9 cellular contexts compared by ENCODE assay signal in genomic region chr22:21713428-21714058, GRCh38. TPM values are rescaled to one million over a fixed set of nuclear protein-coding genes. Genes with fewer than 3 reads are reported as not detected.
A peak's percentile ranks its signal among the peaks of the same experiment; 100 is the strongest.
DNase-seq lines count a peak whose midpoint lies in the region; ATAC-seq, FAIRE-seq and TF ChIP-seq lines count a peak whose summit lies in the region.
"Had no signal": no experiment of that assay in that cellular context is flagged by ENCODE, and none has a peak within 500 bp of the region (broad histone marks: within the 10 kb centered on the region; RNA-seq: fewer than 3 reads in every experiment).

No MANE protein-coding gene starts in this region.

- H3K9me2 ChIP-seq in PC-3 (replicated peaks; ENCODE audit: low read length): no peaks in the 10 kb centered on the region

- H3K4me1 Mint-ChIP-seq in CD8-positive, alpha-beta memory T cell: peaks cover 9 to 29% (median 14%) of the 10 kb centered on the region in 3 donors

- CTCF ChIA-PET in CD8-positive, alpha-beta memory T cell (lab: Charles Lee): interaction anchor here (0.7 to 1.1 kb wide), 5 partner anchors 12 to 240 kb away, joined by 3 to 7 read pairs (median 4); no protein-coding TSS in a partner anchor
- CTCF ChIA-PET in PC-3 (lab: Charles Lee): no interaction called here
- CTCF ChIA-PET in endothelial cell of umbilical vein (lab: Charles Lee): interaction anchor here (0.6 to 2.9 kb wide), 13 partner anchors 13 to 348 kb away, joined by 3 to 27 read pairs (median 4); partner anchors contain the start of gene PPM1F

- H3K9ac ChIP-seq in PC-3 (ENCODE audit: low read length) (no peak overlapping the region), endothelial cell of umbilical vein (replicated peaks; ENCODE audit: extremely low read depth, insufficient read depth, low read length) (no peak overlapping the region), smooth muscle cell (ENCODE audit: low read depth) (no peak overlapping the region)

- peak overlapping the region in 7 of 8 donors; percentile 7 to 93 (median 61) for H3K27ac Mint-ChIP-seq in CD8-positive, alpha-beta memory T cell

- no TSS peak for BruUV-seq in PC-3 (replicated peaks; lab: Mats Ljungman, UMichigan)
- no TSS peak for BruUV-seq in endothelial cell of umbilical vein (replicated peaks; lab: Mats Ljungman, UMichigan)

- POLR2A ChIA-PET in CD8-positive, alpha-beta memory T cell (lab: Charles Lee): no interaction called here
- POLR2A ChIA-PET in PC-3 (lab: Charles Lee; ENCODE audit: unreplicated experiment): no interaction called here
- POLR2A ChIA-PET in endothelial cell of umbilical vein (lab: Charles Lee): interaction anchor here (0.6 kb wide), 1 partner anchor 22 kb away, joined by 3 read pairs; the partner anchor contains the start of gene YPEL1

- H3K9me3 Mint-ChIP-seq in CD8-positive, alpha-beta memory T cell: no peaks in the 10 kb centered on the region

- ATAC-seq in PC-3 (peak; percentile 33), pancreas (peak; percentile 4 to 22 (median 22)), GM19328 (IDR thresholded peaks at IDR 0.05; ENCODE audit: unreplicated experiment) (no peak)

- no peaks in the 10 kb centered on the region for H3K27me3 Mint-ChIP-seq in CD8-positive, alpha-beta memory T cell

- H3K4me2 ChIP-seq in PC-3 (ENCODE audit: low read length): peak overlapping the region; percentile 70; the same call in 1 of the 2 replicates
- H3K4me2 ChIP-seq in endothelial cell of umbilical vein (ENCODE audit: insufficient read depth, low read length): peak overlapping the region; percentile 21
- no peak overlapping the region for H3K4me2 ChIP-seq in smooth muscle cell

- peaks cover 8% of the 10 kb centered on the region for H3K4me1 ChIP-seq in CD8-positive, alpha-beta memory T cell (ENCODE audit: insufficient read depth, low read length)
- H3K4me1 ChIP-seq in PC-3 (ENCODE audit: insufficient read depth, low read length): peaks cover 29% of the 10 kb centered on the region
- peaks cover 3% of the 10 kb centered on the region for H3K4me1 ChIP-seq in endothelial cell of umbilical vein (ENCODE audit: control insufficient read depth, extremely low read depth, insufficient read depth, low read length)
- peaks cover 3 to 13% (median 13%) of the 10 kb centered on the region in 3 donors for H3K4me1 ChIP-seq in pancreas
- H3K4me1 ChIP-seq in smooth muscle cell (ENCODE audit: low read depth): no peaks in the 10 kb centered on the region
- peaks cover 0 to 7% of the 10 kb centered on the region in 2 donors for H3K4me1 ChIP-seq in thyroid gland

- no peak for DNase-seq in CD8-positive, alpha-beta memory T cell
- peak; percentile 59 for DNase-seq in PC-3
- no peak for DNase-seq in endothelial cell of umbilical vein (ENCODE audit: low read depth, low spot score)
- no peak for DNase-seq in pancreas
- DNase-seq in GF-D8 (lab: John Stamatoyannopoulos, UW): no peak
- no peak for DNase-seq in smooth muscle cell (lab: John Stamatoyannopoulos, UW; ENCODE audit: unreplicated experiment)
- no peak for DNase-seq in thyroid gland

- H3K36me3 Mint-ChIP-seq in CD8-positive, alpha-beta memory T cell: peaks cover 3 to 27% (median 5%) of the 10 kb centered on the region in 3 donors

- 51% methylated on average over 9 of the region's 9 CpGs for WGBS in pancreas, 2 donors
- WGBS in smooth muscle cell (ENCODE audit: low lambda C conversion rate): 87% methylated on average over 9 of the region's 9 CpGs
- 80 to 82% methylated on average over 8 of the region's 9 CpGs for WGBS in thyroid gland, 2 donors

- H3K9me3 ChIP-seq in CD8-positive, alpha-beta memory T cell (ENCODE audit: low read length): no peaks in the 10 kb centered on the region
- no peaks in the 10 kb centered on the region for H3K9me3 ChIP-seq in PC-3 (ENCODE audit: low read length)
- H3K9me3 ChIP-seq in endothelial cell of umbilical vein (replicated peaks; ENCODE audit: control insufficient read depth, insufficient read depth, low read length): no peaks in the 10 kb centered on the region
- no peaks in the 10 kb centered on the region for H3K9me3 ChIP-seq in pancreas
- H3K9me3 ChIP-seq in smooth muscle cell (replicated peaks; ENCODE audit: low read depth): no peaks in the 10 kb centered on the region
- H3K9me3 ChIP-seq in thyroid gland: no peaks in the 10 kb centered on the region

- H3K79me2 ChIP-seq in PC-3 (ENCODE audit: low read length) (no peaks in the 10 kb centered on the region), endothelial cell of umbilical vein (ENCODE audit: control insufficient read depth, insufficient read depth, low read length) (no peaks in the 10 kb centered on the region), smooth muscle cell (ENCODE audit: low read depth) (no peaks in the 10 kb centered on the region)
- H3K79me2 ChIP-seq: hepatocyte had no signal

- H3K9me1 ChIP-seq in endothelial cell of umbilical vein (replicated peaks; ENCODE audit: control insufficient read depth, extremely low read depth, insufficient read depth, low read length): no peaks in the 10 kb centered on the region

- H3K36me3 ChIP-seq in CD8-positive, alpha-beta memory T cell (ENCODE audit: insufficient read depth, low read length): no peaks in the 10 kb centered on the region
- no peaks in the 10 kb centered on the region for H3K36me3 ChIP-seq in PC-3 (ENCODE audit: low read depth, low read length)
- no peaks in the 10 kb centered on the region for H3K36me3 ChIP-seq in endothelial cell of umbilical vein (ENCODE audit: control insufficient read depth in 2 of 2, extremely low read depth in 1 of 2, insufficient read depth in 2 of 2, low read length in 2 of 2)
- H3K36me3 ChIP-seq in pancreas: no peaks in the 10 kb centered on the region
- H3K36me3 ChIP-seq in smooth muscle cell (ENCODE audit: low read depth): no peaks in the 10 kb centered on the region
- H3K36me3 ChIP-seq in thyroid gland: no peaks in the 10 kb centered on the region

- no peak overlapping the region for H3K27ac ChIP-seq in CD8-positive, alpha-beta memory T cell (ENCODE audit: low read depth, low read length)
- H3K27ac ChIP-seq in PC-3 (ENCODE audit: low read length): no peak overlapping the region
- H3K27ac ChIP-seq in endothelial cell of umbilical vein (ENCODE audit: insufficient read depth, low read depth, low read length): no peak overlapping the region
- no peak overlapping the region for H3K27ac ChIP-seq in pancreas
- no peak overlapping the region for H3K27ac ChIP-seq in smooth muscle cell (ENCODE audit: low read depth)
- H3K27ac ChIP-seq in thyroid gland: no peak overlapping the region
- H3K27ac ChIP-seq: hepatocyte had no signal

- H3K4me3 ChIP-seq in CD8-positive, alpha-beta memory T cell (ENCODE audit: low read length): peak overlapping the region; percentile 12
- H3K4me3 ChIP-seq in PC-3 (ENCODE audit: low read length) (peak overlapping the region; percentile 19; the same call in 1 of the 2 replicates), endothelial cell of umbilical vein (replicated peaks in 1 of 3; ENCODE audit: insufficient read depth in 1 of 3, low read depth in 1 of 3, low read length in 3 of 3) (no peak overlapping the region), pancreas (peak overlapping the region in 1 of 4 donors; percentile 3), smooth muscle cell (no peak overlapping the region), thyroid gland (replicated peaks in 1 of 3) (no peak overlapping the region)
- H3K4me3 ChIP-seq: hepatocyte had no signal

- TF ChIP-seq CTCF in PC-3 (conservative IDR thresholded peaks at IDR 0.05; ENCODE audit: low read depth, low read length) (no peak), endothelial cell of umbilical vein (IDR thresholded peaks at IDR 0.05; ENCODE audit: extremely low read depth in 1 of 2, insufficient read depth in 1 of 2, low read depth in 1 of 2, low read length in 2 of 2) (no peak), pancreas (IDR thresholded peaks at IDR 0.05) (no peak), smooth muscle cell (IDR thresholded peaks at IDR 0.05; ENCODE audit: borderline replicate concordance, insufficient read depth, poor library complexity, severe bottlenecking) (no peak), thyroid gland (IDR thresholded peaks at IDR 0.05) (no peak)

- TF ChIP-seq POLR2A in endothelial cell of umbilical vein (IDR thresholded peaks at IDR 0.05; ENCODE audit: low read depth, low read length) (no peak), thyroid gland (IDR thresholded peaks at IDR 0.05) (no peak)

- intact Hi-C loops in PC-3 (cut with micrococcal nuclease): loop anchor here (1.0 to 2.0 kb wide), 2 partner anchors 13 to 225 kb away; no protein-coding TSS in a partner anchor
- intact Hi-C loops in endothelial cell of umbilical vein (cut with micrococcal nuclease): loop anchor here (1.0 to 5.0 kb wide), 5 partner anchors 21 to 239 kb away; partner anchors contain the start of genes PPM1F and YPEL1
- intact Hi-C loops in pancreas (cut with DNase I): loop anchor here in 1 of 3 donors (5.0 kb wide), 1 partner anchor 224 kb away; no protein-coding TSS in a partner anchor
- intact Hi-C loops in thyroid gland (cut with DNase I): loop anchor here (5.0 kb wide), 2 partner anchors 224 to 239 kb away; partner anchors contain the start of gene PPM1F

- FAIRE-seq in endothelial cell of umbilical vein (lab: Jason Lieb, UNC) (no peak), pancreas (lab: Jason Lieb, UNC) (no peak)

- peak overlapping the region in 1 of 7 donors; percentile 43 for H3K4me3 Mint-ChIP-seq in CD8-positive, alpha-beta memory T cell

- H3F3A ChIP-seq in PC-3 (ENCODE audit: low read length, unreplicated experiment) (no peaks in the 10 kb centered on the region), smooth muscle cell (ENCODE audit: low read depth) (no peaks in the 10 kb centered on the region)

- dilution Hi-C loops in endothelial cell of umbilical vein (cut with MboI; ENCODE audit: extremely low pct_ligation_motif_present, low sequenced_read_pairs): loop anchor here (25.0 kb wide), 1 partner anchor 224 kb away; no protein-coding TSS in a partner anchor

- H2AFZ ChIP-seq in PC-3 (ENCODE audit: low read length) (peak overlapping the region; percentile 46; the same call in 1 of the 2 replicates), endothelial cell of umbilical vein (ENCODE audit: low read depth, low read length) (no peak overlapping the region), smooth muscle cell (ENCODE audit: low read depth) (no peak overlapping the region)
- H2AFZ ChIP-seq: hepatocyte had no signal

- H4K20me1 ChIP-seq in PC-3 (ENCODE audit: low read length) (no peaks in the 10 kb centered on the region), endothelial cell of umbilical vein (replicated peaks; ENCODE audit: control insufficient read depth, extremely low read depth, insufficient read depth, low read length) (no peaks in the 10 kb centered on the region), smooth muscle cell (ENCODE audit: low read depth) (no peaks in the 10 kb centered on the region)

- peaks cover 3% of the 10 kb centered on the region for H3K27me3 ChIP-seq in CD8-positive, alpha-beta memory T cell (ENCODE audit: insufficient read depth, low read length, poor library complexity, severe bottlenecking)
- H3K27me3 ChIP-seq in PC-3 (ENCODE audit: low read length): no peaks in the 10 kb centered on the region
- H3K27me3 ChIP-seq in endothelial cell of umbilical vein (ENCODE audit: control insufficient read depth in 2 of 2, insufficient read depth in 2 of 2, low read length in 2 of 2): no peaks in the 10 kb centered on the region
- no peaks in the 10 kb centered on the region for H3K27me3 ChIP-seq in pancreas
- no peaks in the 10 kb centered on the region for H3K27me3 ChIP-seq in smooth muscle cell (ENCODE audit: low read depth)
- no peaks in the 10 kb centered on the region for H3K27me3 ChIP-seq in thyroid gland
- H3K27me3 ChIP-seq: hepatocyte had no signal

RNA-seq across cellular contexts. Expression of gene YPEL1, which starts 22.1 kb away (rescaled TPM):
- total RNA-seq in CD8-positive, alpha-beta memory T cell: 1 to 10 TPM; 2.4 to 2.6 TPM
- 27.0 TPM for polyA plus RNA-seq in CD8-positive, alpha-beta memory T cell
- 0.23 and 3.2 TPM in 2 replicates for total RNA-seq in PC-3 (2014; rRNA removed)
- total RNA-seq in endothelial cell of umbilical vein: 6.2 and 6.5 TPM in 2 replicates
- 3.1 and 3.7 TPM in 2 replicates for polyA plus RNA-seq in endothelial cell of umbilical vein
- 3.5 and 3.9 TPM in 2 replicates for polyA plus RNA-seq in endothelial cell of umbilical vein (2011; cell fraction: cytosol; rRNA removed)
- polyA plus RNA-seq in endothelial cell of umbilical vein (2011; cell fraction: nucleus; rRNA removed): 8.5 TPM in 2 replicates
- polyA plus RNA-seq in endothelial cell of umbilical vein (2012): 2.9 and 3.3 TPM in 2 replicates
- 3.8 and 11.9 TPM in 2 replicates for polyA minus RNA-seq in endothelial cell of umbilical vein
- polyA minus RNA-seq in endothelial cell of umbilical vein (2011; cell fraction: cytosol; rRNA and poly(A)+ RNA removed): not detected
- polyA minus RNA-seq in endothelial cell of umbilical vein (2011; cell fraction: nucleus; rRNA and poly(A)+ RNA removed): 2.9 and 3.0 TPM in 2 replicates
- total RNA-seq in pancreas: 1 to 10 TPM; 2.0 to 7.2 (median 2.7) TPM
- 1 to 10 TPM; 2.4 to 3.1 TPM for polyA plus RNA-seq in pancreas
- 1.2 and 1.8 TPM in 2 replicates for total RNA-seq in smooth muscle cell
- polyA plus RNA-seq in smooth muscle cell: 4.1 TPM in 2 replicates
- total RNA-seq in thyroid gland: 1 to 10 TPM; 4.1 to 6.7 (median 5.4) TPM

RNA-seq across cellular contexts. Expression of gene PPIL2, which starts 47.7 kb away (rescaled TPM):
- total RNA-seq in CD8-positive, alpha-beta memory T cell: 10 to 100 TPM; 42.4 to 47.3 TPM
- polyA plus RNA-seq in CD8-positive, alpha-beta memory T cell: 38.7 TPM
- total RNA-seq in PC-3 (2014; rRNA removed): 32.3 and 33.7 TPM in 2 replicates
- total RNA-seq in endothelial cell of umbilical vein: 45.3 and 47.9 TPM in 2 replicates
- polyA plus RNA-seq in endothelial cell of umbilical vein: 49.7 and 50.2 TPM in 2 replicates
- polyA plus RNA-seq in endothelial cell of umbilical vein (2011; cell fraction: cytosol; rRNA removed): 39.7 and 41.8 TPM in 2 replicates
- 200 and 207 TPM in 2 replicates for polyA plus RNA-seq in endothelial cell of umbilical vein (2011; cell fraction: nucleus; rRNA removed)
- 29.8 and 33.5 TPM in 2 replicates for polyA plus RNA-seq in endothelial cell of umbilical vein (2012)
- polyA minus RNA-seq in endothelial cell of umbilical vein: 51.3 and 55.2 TPM in 2 replicates
- polyA minus RNA-seq in endothelial cell of umbilical vein (2011; cell fraction: cytosol; rRNA and poly(A)+ RNA removed): 9.0 TPM
- 54.5 and 66.9 TPM in 2 replicates for polyA minus RNA-seq in endothelial cell of umbilical vein (2011; cell fraction: nucleus; rRNA and poly(A)+ RNA removed)
- 10 to 100 TPM; 21.1 to 33.5 (median 27.7) TPM for total RNA-seq in pancreas
- polyA plus RNA-seq in pancreas: 10 to 100 TPM; 54.2 to 57.0 TPM
- 16.3 and 19.2 TPM in 2 replicates for total RNA-seq in smooth muscle cell
- 23.7 and 29.6 TPM in 2 replicates for polyA plus RNA-seq in smooth muscle cell
- 100 to 1,000 TPM in 2 of 4 donors, 10 to 100 TPM in 2; 72.7 to 135 (median 108) TPM for total RNA-seq in thyroid gland

Comparison
In these comparisons a context has a peak if more than half of its experiments do, and no peak if none do; other contexts are left out.
1. H3K4me3 ChIP-seq: peak in CD8-positive, alpha-beta memory T cell (single experiment) and PC-3 (single experiment); none in endothelial cell of umbilical vein (0 of 3), smooth muscle cell (single experiment) and thyroid gland (0 of 3).